8 cellular contexts compared by ENCODE assay signal in genomic region chr1:181166377-181167196, GRCh38.
DNase-seq lines count a peak whose midpoint lies in the region; ATAC-seq, FAIRE-seq and TF ChIP-seq lines count a peak whose summit lies in the region.

No MANE protein-coding gene starts in this region.

- peaks cover 16 to 29% of the 10 kb centered on the region in 2 donors for H3K36me3 Mint-ChIP-seq in activated naive CD4-positive, alpha-beta T cell treated with anti-CD3 and anti-CD28 coated beads, Interleukin-2, amount 50 U/mL, for 72 hours

- TF ChIP-seq POLR2A in GM12891 (IDR thresholded peaks at IDR 0.05; ENCODE audit: low read depth, low read length) = no peak

- FAIRE-seq in GM12891 (lab: Jason Lieb, UNC) = peak; percentile 95

- intact Hi-C loops in Right ventricle myocardium superior (cut with DNase I) = loop anchor here (5.0 to 10.0 kb wide), 3 partner anchors 129 to 642 kb away; no protein-coding TSS in a partner anchor

- H3K9me3 Mint-ChIP-seq in activated naive CD4-positive, alpha-beta T cell treated with anti-CD3 and anti-CD28 coated beads, Interleukin-2, amount 50 U/mL, for 72 hours = peaks cover 23 to 27% of the 10 kb centered on the region in 2 donors

- H3K27ac Mint-ChIP-seq in activated naive CD4-positive, alpha-beta T cell treated with anti-CD3 and anti-CD28 coated beads, Interleukin-2, amount 50 U/mL, for 72 hours = no peak overlapping the region

- ATAC-seq in HG02623 (IDR thresholded peaks at IDR 0.05; ENCODE audit: unreplicated experiment) = peak; percentile 91
- ATAC-seq in activated naive CD4-positive, alpha-beta T cell treated with anti-CD3 and anti-CD28 coated beads, Interleukin-2, amount 50 U/mL, for 72 hours = peak; percentile 100
- peak; percentile 98 for ATAC-seq in Right ventricle myocardium superior (ENCODE audit: poor library complexity)

- DNase-seq in GM12891 (ENCODE audit: insufficient read length, low spot score) (peak; percentile 52), NCI-H1048 (lab: John Stamatoyannopoulos, UW) (peak; percentile 75), SK-N-DZ (ENCODE audit: low spot score) (peak; percentile 77), Right ventricle myocardium superior (no peak), pulmonary artery endothelial cell (ENCODE audit: low read depth, low spot score) (peak; percentile 24), 8988T (no peak)
- peak; percentile 65 to 71 for DNase-seq in activated naive CD4-positive, alpha-beta T cell treated with anti-CD3 and anti-CD28 coated beads, Interleukin-2, amount 50 U/mL, for 72 hours (ENCODE audit: low spot score in 2 of 2)

TF ChIP-seq in GM12891, 5 proteins besides CTCF, POLR2A, EP300 and RAD21:
- TF ChIP-seq POLR2AphosphoS5 (IDR thresholded peaks at IDR 0.05; ENCODE audit: low read depth, low read length) (no peak), PAX5 (IDR thresholded peaks at IDR 0.05; ENCODE audit: insufficient read depth, low read length, severe bottlenecking) (no peak), POU2F2 (IDR thresholded peaks at IDR 0.05; ENCODE audit: low read depth, low read length) (no peak), TAF1 (IDR thresholded peaks at IDR 0.05; ENCODE audit: low read depth, low read length) (no peak), SPI1 (IDR thresholded peaks at IDR 0.05; ENCODE audit: low read depth, low read length) (no peak)

Comparison
In these comparisons a context has a peak if more than half of its experiments do, and no peak if none do; other contexts are left out.
1. DNase-seq: peak in GM12891 (single experiment), NCI-H1048 (single experiment), SK-N-DZ (single experiment), activated naive CD4-positive, alpha-beta T cell treated with anti-CD3 and anti-CD28 coated beads, Interleukin-2, amount 50 U/mL, for 72 hours (2 of 2) and pulmonary artery endothelial cell (single experiment); none in Right ventricle myocardium superior (single experiment) and 8988T (single experiment).
2. Peak in every context shown above with its lines, with median percentiles within 50 percentile points of each other: ATAC-seq.